In genomic region chr18:710418-711300, GRCh38 we compare ENCODE assay signal across 8 cellular contexts. TPM values are rescaled to one million over a fixed set of nuclear protein-coding genes. Genes with fewer than 3 reads are reported as not detected.
DNase-seq lines count a peak whose midpoint lies in the region; ATAC-seq and TF ChIP-seq lines count a peak whose summit lies in the region.

No MANE protein-coding gene starts in this region.

- H2AFZ ChIP-seq in hepatocyte, result no peak overlapping the region

- TF ChIP-seq CTCF in hepatocyte (IDR thresholded peaks at IDR 0.05; ENCODE audit: poor library complexity), result no peak
- TF ChIP-seq CTCF in tibial artery (IDR thresholded peaks at IDR 0.05), result no peak

- peak overlapping the region; percentile 68 for H3K4me3 ChIP-seq in hepatocyte
- H3K4me3 ChIP-seq in tibial artery, result peak overlapping the region; percentile 65 to 67

- intact Hi-C loops in tibial artery (cut with DNase I; ENCODE audit: low total_unique reads), result loop anchor here (5.0 to 10.0 kb wide), 2 partner anchors 56 to 102 kb away; partner anchors contain the start of genes TYMS and YES1

- no peaks in the 10 kb centered on the region for H3K9me2 ChIP-seq in hepatocyte (replicated peaks; ENCODE audit: insufficient read depth)

- H3K4me1 ChIP-seq in hepatocyte (ENCODE audit: insufficient read depth) (peaks cover 13% of the 10 kb centered on the region), tibial artery (peaks cover 0 to 18% (median 7%) of the 10 kb centered on the region in 4 donors)

- H3K27me3 Mint-ChIP-seq in activated naive CD4-positive, alpha-beta T cell treated with anti-CD3 and anti-CD28 coated beads, Interleukin-2, amount 50 U/mL, for 24 hours, result no peaks in the 10 kb centered on the region
- H3K27me3 Mint-ChIP-seq in activated CD4-positive, alpha-beta memory T cell treated with anti-CD3 and anti-CD28 coated beads, Interleukin-2, amount 10 ng/mL, durations not matched to agents 7 days and 5 days, result no peaks in the 10 kb centered on the region

- H3K4me2 ChIP-seq in hepatocyte, result peak overlapping the region; percentile 83

- peak overlapping the region; percentile 90 for H3K4me3 Mint-ChIP-seq in activated naive CD4-positive, alpha-beta T cell treated with anti-CD3 and anti-CD28 coated beads, Interleukin-2, amount 50 U/mL, for 24 hours
- H3K4me3 Mint-ChIP-seq in activated CD4-positive, alpha-beta memory T cell treated with anti-CD3 and anti-CD28 coated beads, Interleukin-2, amount 10 ng/mL, durations not matched to agents 7 days and 5 days, result peak overlapping the region; percentile 86

- no peaks in the 10 kb centered on the region for H3K9me3 Mint-ChIP-seq in activated naive CD4-positive, alpha-beta T cell treated with anti-CD3 and anti-CD28 coated beads, Interleukin-2, amount 50 U/mL, for 24 hours
- H3K9me3 Mint-ChIP-seq in activated CD4-positive, alpha-beta memory T cell treated with anti-CD3 and anti-CD28 coated beads, Interleukin-2, amount 10 ng/mL, durations not matched to agents 7 days and 5 days, result no peaks in the 10 kb centered on the region

- peaks cover 50% of the 10 kb centered on the region for H3K79me2 ChIP-seq in hepatocyte

- ATAC-seq in GM21737 (IDR thresholded peaks at IDR 0.05; ENCODE audit: unreplicated experiment) (no peak), HG03565 (IDR thresholded peaks at IDR 0.05; ENCODE audit: unreplicated experiment) (no peak), HG02884 (IDR thresholded peaks at IDR 0.05; ENCODE audit: unreplicated experiment) (no peak)

- peak overlapping the region; percentile 83 for H3K27ac ChIP-seq in hepatocyte
- H3K27ac ChIP-seq in tibial artery, result peak overlapping the region in 1 of 2 donors; percentile 78

- H3K4me1 Mint-ChIP-seq in activated naive CD4-positive, alpha-beta T cell treated with anti-CD3 and anti-CD28 coated beads, Interleukin-2, amount 50 U/mL, for 24 hours, result peaks cover 48% of the 10 kb centered on the region
- peaks cover 57% of the 10 kb centered on the region for H3K4me1 Mint-ChIP-seq in activated CD4-positive, alpha-beta memory T cell treated with anti-CD3 and anti-CD28 coated beads, Interleukin-2, amount 10 ng/mL, durations not matched to agents 7 days and 5 days

- POLR2A ChIA-PET in activated CD4-positive, alpha-beta memory T cell treated with anti-CD3 and anti-CD28 coated beads, Interleukin-2, amount 10 ng/mL, durations not matched to agents 7 days and 5 days (lab: Charles Lee), result interaction anchor here (1.0 to 4.3 kb wide), 6 partner anchors 40 to 443 kb away, joined by 3 to 32 read pairs (median 4); partner anchors contain the start of genes THOC1 and TYMS

- no peak for DNase-seq in activated naive CD4-positive, alpha-beta T cell treated with anti-CD3 and anti-CD28 coated beads, Interleukin-2, amount 50 U/mL, for 16 hours
- DNase-seq in activated CD4-positive, alpha-beta memory T cell treated with anti-CD3 and anti-CD28 coated beads, Interleukin-2, amount 10 ng/mL, durations not matched to agents 7 days and 5 days, result no peak
- no peak for DNase-seq in hepatocyte (ENCODE audit: low spot score)
- DNase-seq in tibial artery, result no peak

- H3K36me3 ChIP-seq in hepatocyte (replicated peaks; ENCODE audit: insufficient read depth, low read depth) (no peaks in the 10 kb centered on the region), tibial artery (peaks cover 0 to 20% (median 0%) of the 10 kb centered on the region in 3 donors)

- CTCF ChIA-PET in activated CD4-positive, alpha-beta memory T cell treated with anti-CD3 and anti-CD28 coated beads, Interleukin-2, amount 10 ng/mL, durations not matched to agents 7 days and 5 days (lab: Charles Lee), result interaction anchor here (0.6 to 6.9 kb wide), 5 partner anchors 13 to 1858 kb away, joined by 3 to 82 read pairs (median 3); no protein-coding TSS in a partner anchor

- peak overlapping the region; percentile 94 for H3K27ac Mint-ChIP-seq in activated naive CD4-positive, alpha-beta T cell treated with anti-CD3 and anti-CD28 coated beads, Interleukin-2, amount 50 U/mL, for 24 hours
- H3K27ac Mint-ChIP-seq in activated CD4-positive, alpha-beta memory T cell treated with anti-CD3 and anti-CD28 coated beads, Interleukin-2, amount 10 ng/mL, durations not matched to agents 7 days and 5 days, result peak overlapping the region; percentile 90

- WGBS in hepatocyte (ENCODE audit: low lambda C conversion rate, missing lambda C conversion rate), result 82% methylated on average over 3 of the region's 3 CpGs

- no peaks in the 10 kb centered on the region for H3K27me3 ChIP-seq in hepatocyte
- H3K27me3 ChIP-seq in tibial artery, result no peaks in the 10 kb centered on the region

- no peaks in the 10 kb centered on the region for H3K9me3 ChIP-seq in hepatocyte (ENCODE audit: low read depth)
- H3K9me3 ChIP-seq in tibial artery, result no peaks in the 10 kb centered on the region

- peaks cover 10% of the 10 kb centered on the region for H3K36me3 Mint-ChIP-seq in activated naive CD4-positive, alpha-beta T cell treated with anti-CD3 and anti-CD28 coated beads, Interleukin-2, amount 50 U/mL, for 24 hours
- H3K36me3 Mint-ChIP-seq in activated CD4-positive, alpha-beta memory T cell treated with anti-CD3 and anti-CD28 coated beads, Interleukin-2, amount 10 ng/mL, durations not matched to agents 7 days and 5 days (ENCODE audit: low read depth), result peaks cover 31% of the 10 kb centered on the region

- peaks cover 3% of the 10 kb centered on the region for H4K20me1 ChIP-seq in hepatocyte (ENCODE audit: insufficient read depth, poor library complexity, severe bottlenecking)

RNA-seq across cellular contexts. Expression of gene ENOSF1, which starts 1.8 kb away (rescaled TPM):
- 10 to 100 TPM; 65.3 to 67.1 TPM for total RNA-seq in activated CD4-positive, alpha-beta memory T cell treated with anti-CD3 and anti-CD28 coated beads, Interleukin-2, amount 10 ng/mL, durations not matched to agents 7 days and 5 days
- total RNA-seq in hepatocyte, result 42.5 and 44.5 TPM in 2 replicates
- 41.0 and 41.6 TPM in 2 replicates for polyA plus RNA-seq in hepatocyte

RNA-seq across cellular contexts. Expression of gene TYMS, which starts 53.2 kb away (rescaled TPM):
- 100 to 1,000 TPM; 279 to 288 TPM for total RNA-seq in activated CD4-positive, alpha-beta memory T cell treated with anti-CD3 and anti-CD28 coated beads, Interleukin-2, amount 10 ng/mL, durations not matched to agents 7 days and 5 days
- 15.1 and 16.9 TPM in 2 replicates for total RNA-seq in hepatocyte
- polyA plus RNA-seq in hepatocyte, result 39.8 and 49.1 TPM in 2 replicates

Comparison
In these comparisons a context has a peak if more than half of its experiments do, and no peak if none do; other contexts are left out.
1. RNA of gene TYMS, which starts 53.2 kb away (total RNA-seq): 279 to 288 TPM in activated CD4-positive, alpha-beta memory T cell treated with anti-CD3 and anti-CD28 coated beads, Interleukin-2, amount 10 ng/mL, durations not matched to agents 7 days and 5 days; 15.1 to 16.9 TPM in hepatocyte; every median in the first group is over 10 times any median in the second.